Comparison of ENCODE assay signal across 33 cellular contexts in the genomic region with DNA sequence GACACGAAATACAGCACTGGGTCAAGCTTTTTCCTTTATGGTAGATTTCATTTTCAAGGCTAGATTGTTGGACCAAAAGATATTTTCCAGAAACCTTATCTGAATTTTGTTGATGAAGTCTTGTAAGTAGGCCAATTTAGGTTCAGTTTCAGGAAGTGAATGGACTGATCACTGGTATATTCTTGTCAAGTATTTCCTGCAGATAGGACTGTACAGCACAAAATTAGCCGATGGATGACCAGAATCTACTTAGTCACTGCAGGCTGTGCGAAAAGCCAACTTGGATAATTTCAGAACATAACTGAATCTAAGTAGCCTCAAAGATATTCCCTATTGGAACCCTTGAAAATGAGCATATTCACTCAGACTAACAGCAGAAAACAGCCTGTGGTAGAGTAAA.
DNase-seq lines count a peak whose midpoint lies in the region; ATAC-seq, FAIRE-seq and TF ChIP-seq lines count a peak whose summit lies in the region.
"Had no signal": no experiment of that assay in that cellular context is flagged by ENCODE, and none has a peak within 500 bp of the region (broad histone marks: within the 10 kb centered on the region; RNA-seq: fewer than 3 reads in every experiment).

No MANE protein-coding gene starts in this region.

- H2AK5ac ChIP-seq in mesendoderm (ENCODE audit: low read length) = no peak overlapping the region

- no peaks in the 10 kb centered on the region for H3K36me3 ChIP-seq in right lobe of liver
- peaks cover 0 to under 1% of the 10 kb centered on the region in 2 experiments; a peak in 1 of 5 replicates for H3K36me3 ChIP-seq in HepG2 (replicated peaks in 1 of 2; ENCODE audit: control insufficient read depth in 1 of 2, insufficient read depth in 2 of 2, low read length in 2 of 2)
- no peaks in the 10 kb centered on the region for H3K36me3 ChIP-seq in mesendoderm (ENCODE audit: control insufficient read depth, insufficient read depth, low read length)
- H3K36me3 ChIP-seq: breast epithelium, colonic mucosa, uterus had no signal

- intact Hi-C loops in right lobe of liver (cut with DNase I) (no loop called here), HepG2 (cut with micrococcal nuclease; ENCODE audit: unreplicated experiment) (no loop called here)

- H3K27ac ChIP-seq in right lobe of liver (no peak overlapping the region), HepG2 (ENCODE audit: extremely low read length, insufficient read depth, low read length) (no peak overlapping the region), mesendoderm (ENCODE audit: low read depth, low read length) (no peak overlapping the region)
- H3K27ac ChIP-seq: breast epithelium, colonic mucosa, epithelial cell of prostate, KMS-11, uterus, WERI-Rb-1 had no signal

- H3K4ac ChIP-seq in mesendoderm (ENCODE audit: low read depth, low read length) = no peak overlapping the region

- H3K9ac ChIP-seq in HepG2 (ENCODE audit: insufficient read depth, low read depth, low read length) = no peak overlapping the region
- no peak overlapping the region for H3K9ac ChIP-seq in mesendoderm (ENCODE audit: low read length)
- H3K9ac ChIP-seq: KMS-11 had no signal

- H3K79me1 ChIP-seq in mesendoderm (ENCODE audit: low read length) = no peaks in the 10 kb centered on the region

- no peaks in the 10 kb centered on the region for H3K9me3 ChIP-seq in right lobe of liver
- H3K9me3 ChIP-seq in HepG2 (ENCODE audit: low read length) = no peaks in the 10 kb centered on the region
- H3K9me3 ChIP-seq: breast epithelium, colonic mucosa, uterus had no signal

- H3K4me2 ChIP-seq in HepG2 (ENCODE audit: low read depth, low read length) = no peak overlapping the region
- H3K4me2 ChIP-seq in mesendoderm (ENCODE audit: low read length) = no peak overlapping the region
- H3K4me2 ChIP-seq: KMS-11 had no signal

- H4K20me1 ChIP-seq in HepG2 (ENCODE audit: insufficient read depth, low read length) = no peaks in the 10 kb centered on the region

- H3K4me1 ChIP-seq in right lobe of liver (no peaks in the 10 kb centered on the region), HepG2 (ENCODE audit: insufficient read depth, low read length) (no peaks in the 10 kb centered on the region), mesendoderm (ENCODE audit: control insufficient read depth, low read depth, low read length) (no peaks in the 10 kb centered on the region)
- H3K4me1 ChIP-seq: breast epithelium, colonic mucosa, uterus had no signal

- no peak for TF ChIP-seq RAD21 in HepG2 (CRISPR knock-in tag; IDR thresholded peaks at IDR 0.05)

- TF ChIP-seq EP300 in HepG2 (IDR thresholded peaks at IDR 0.05; ENCODE audit: low read depth in 2 of 2, low read length in 2 of 2) = no peak
- TF ChIP-seq EP300 in HepG2 (CRISPR knock-in tag; IDR thresholded peaks at IDR 0.05; ENCODE audit: borderline replicate concordance) = no peak

- DNase-seq in right lobe of liver (no peak), HepG2 (ENCODE audit: low spot score) (no peak), fibroblast of pulmonary artery (ENCODE audit: low read depth) (peak; percentile 81), omental fat pad (ENCODE audit: low spot score) (no peak), GM13976 (ENCODE audit: low spot score) (no peak), GDM1 (lab: John Stamatoyannopoulos, UW) (no peak), hippocampal formation (lab: John Stamatoyannopoulos, UW) (no peak), mesendoderm (no peak)
- DNase-seq: activated CD4-positive, alpha-beta T cell treated with anti-CD3 and anti-CD28 coated beads for 4 hours; activated naive CD4-positive, alpha-beta T cell treated with anti-CD3 and anti-CD28 coated beads, Interleukin-2, amount 50 U/mL, for 16 hours; activated T-cell treated with anti-CD3 and anti-CD28 coated beads for 4 hours; AML-193; CD4-positive, alpha-beta memory T cell; colonic mucosa; effector CD8-positive, alpha-beta T cell; EL; glutamatergic neuron; MM.1S; NCI-H1417; NCI-H2029 treated with DMSO at 0.1 percent for 48 hours; NCI-H226; NCI-H69; SHP77; small intestine; stimulated activated CD4-positive, alpha-beta T cell treated with anti-CD3 and anti-CD28 coated beads, Interleukin-1b, Interleukin-23, amount 100 ng/mL, for 48 hours; stimulated activated naive CD8-positive, alpha-beta T cell treated with anti-CD3 and anti-CD28 coated beads, Interleukin-15, Interleukin-2, amounts not matched to agents 100 U/mL and 50 U/mL, for 24 hours; uterus; WERI-Rb-1 had no signal

- no peaks in the 10 kb centered on the region for H3K27me3 ChIP-seq in right lobe of liver
- H3K27me3 ChIP-seq in HepG2 (ENCODE audit: control insufficient read depth in 1 of 2, insufficient read depth in 2 of 2, low read length in 2 of 2) = no peaks in the 10 kb centered on the region
- H3K27me3 ChIP-seq in mesendoderm (ENCODE audit: insufficient read depth, low read length, poor library complexity) = no peaks in the 10 kb centered on the region
- H3K27me3 ChIP-seq: breast epithelium, colonic mucosa, uterus had no signal

- H3K4me3 ChIP-seq in right lobe of liver (no peak overlapping the region), HepG2 (replicated peaks in 1 of 3; ENCODE audit: insufficient read depth in 1 of 3, low read depth in 2 of 3, low read length in 3 of 3) (no peak overlapping the region), fibroblast of pulmonary artery (replicated peaks; ENCODE audit: low read depth, low read length) (no peak overlapping the region), mesendoderm (ENCODE audit: low read length) (no peak overlapping the region)
- H3K4me3 ChIP-seq: breast epithelium, colonic mucosa, lung, uterus had no signal

- H3K18ac ChIP-seq in mesendoderm (ENCODE audit: low read length) = no peak overlapping the region

- in situ Hi-C loops in HepG2 (cut with HindIII; ENCODE audit: extremely low pct_ligation_motif_present, low pct_unique_long_range_greater_than_20kb) (no loop called here), GM13976 (cut with MboI; ENCODE audit: low sequenced_read_pairs, unreplicated experiment) (no loop called here)

- no peak overlapping the region for H3K56ac ChIP-seq in mesendoderm (ENCODE audit: low read length)

- no peak overlapping the region for H3K23ac ChIP-seq in mesendoderm (ENCODE audit: low read length)

- no peak overlapping the region for H2AFZ ChIP-seq in HepG2 (ENCODE audit: low read length)

- H2BK120ac ChIP-seq in mesendoderm (ENCODE audit: low read depth, low read length) = no peak overlapping the region

- TF ChIP-seq POLR2A in right lobe of liver (IDR thresholded peaks at IDR 0.05) (no peak), HepG2 (IDR thresholded peaks at IDR 0.05; ENCODE audit: insufficient read depth in 1 of 2, low read depth in 2 of 2, low read length in 2 of 2) (no peak)

- ATAC-seq in right lobe of liver = peak in 3 of 4 donors; percentile 36 to 56 (median 39)
- ATAC-seq in HepG2 = no peak
- peak; percentile 51 for ATAC-seq in omental fat pad (ENCODE audit: low FRiP score)
- ATAC-seq: stimulated activated naive CD8-positive, alpha-beta T cell treated with anti-CD3 and anti-CD28 coated beads, Interleukin-15, Interleukin-2, amounts not matched to agents 100 U/mL and 50 U/mL, for 24 hours had no signal

- no peak overlapping the region for H4K5ac ChIP-seq in mesendoderm (ENCODE audit: low read length)

- no peak overlapping the region for H2BK5ac ChIP-seq in mesendoderm (ENCODE audit: low read length)

- H2BK15ac ChIP-seq in mesendoderm (replicated peaks; ENCODE audit: low read depth) = no peak overlapping the region

- H3K79me2 ChIP-seq in HepG2 (ENCODE audit: insufficient read depth, low read length) = no peaks in the 10 kb centered on the region
- H3K79me2 ChIP-seq in mesendoderm (ENCODE audit: control insufficient read depth, insufficient read depth, low read length) = no peaks in the 10 kb centered on the region

- FAIRE-seq in HepG2 (lab: Jason Lieb, UNC) = no peak
- FAIRE-seq: H1, small intestine had no signal

- WGBS in right lobe of liver (ENCODE audit: insufficient coverage, low coverage, low lambda C conversion rate, missing lambda C conversion rate) = 40% methylated on average over 3 of the region's 3 CpGs
- WGBS in HepG2 (ENCODE audit: low lambda C conversion rate) = 96% methylated on average over 3 of the region's 3 CpGs
- WGBS in mesendoderm (ENCODE audit: extremely low coverage, insufficient coverage, low lambda C conversion rate) = no CpG with 5 or more reads among the region's 3 CpGs

- POLR2A ChIA-PET in HepG2 (lab: Yijun Ruan, JAX) = no interaction called here

- CTCF ChIA-PET in HepG2 (lab: Yijun Ruan, JAX; ENCODE audit: low intra/inter-chr PET ratio, low total read pairs) = no interaction called here

- no peak for TF ChIP-seq CTCF in right lobe of liver (IDR thresholded peaks at IDR 0.05)
- TF ChIP-seq CTCF in HepG2 (CRISPR knock-in tag; IDR thresholded peaks at IDR 0.05) = no peak
- TF ChIP-seq CTCF in fibroblast of pulmonary artery (IDR thresholded peaks at IDR 0.05; ENCODE audit: low read length, missing control alignments) = no peak
- TF ChIP-seq CTCF in omental fat pad (IDR thresholded peaks at IDR 0.05) = no peak
- TF ChIP-seq CTCF in GM13976 (IDR thresholded peaks at IDR 0.05; ENCODE audit: borderline replicate concordance, control extremely low read depth, extremely low read depth, insufficient read depth, missing control alignments) = no peak

- no peak overlapping the region for H4K8ac ChIP-seq in mesendoderm (ENCODE audit: low read depth, low read length)

- no TSS peak for BruUV-seq in HepG2 (replicated peaks; lab: Mats Ljungman, UMichigan)

TF ChIP-seq in HepG2, 621 proteins besides CTCF, POLR2A, EP300 and RAD21 (continues in another document):
- no peak for TF ChIP-seq FIP1L1 (IDR thresholded peaks at IDR 0.05; ENCODE audit: borderline replicate concordance, insufficient read depth, low read depth, low read length)
- TF ChIP-seq SRSF4 (IDR thresholded peaks at IDR 0.05; ENCODE audit: low read depth, low read length, poor library complexity, severe bottlenecking) = no peak
- no peak for TF ChIP-seq ZZZ3 (CRISPR knock-in tag; IDR thresholded peaks at IDR 0.05; ENCODE audit: borderline replicate concordance)
- TF ChIP-seq ETV6 (CRISPR knock-in tag; conservative IDR thresholded peaks at IDR 0.05) = no peak
- no peak for TF ChIP-seq ZNF431 (CRISPR knock-in tag; IDR thresholded peaks at IDR 0.05; ENCODE audit: borderline replicate concordance, low read depth)
- no peak for TF ChIP-seq ZC3H13 (CRISPR knock-in tag; IDR thresholded peaks at IDR 0.05)
- TF ChIP-seq, protein P1, sequence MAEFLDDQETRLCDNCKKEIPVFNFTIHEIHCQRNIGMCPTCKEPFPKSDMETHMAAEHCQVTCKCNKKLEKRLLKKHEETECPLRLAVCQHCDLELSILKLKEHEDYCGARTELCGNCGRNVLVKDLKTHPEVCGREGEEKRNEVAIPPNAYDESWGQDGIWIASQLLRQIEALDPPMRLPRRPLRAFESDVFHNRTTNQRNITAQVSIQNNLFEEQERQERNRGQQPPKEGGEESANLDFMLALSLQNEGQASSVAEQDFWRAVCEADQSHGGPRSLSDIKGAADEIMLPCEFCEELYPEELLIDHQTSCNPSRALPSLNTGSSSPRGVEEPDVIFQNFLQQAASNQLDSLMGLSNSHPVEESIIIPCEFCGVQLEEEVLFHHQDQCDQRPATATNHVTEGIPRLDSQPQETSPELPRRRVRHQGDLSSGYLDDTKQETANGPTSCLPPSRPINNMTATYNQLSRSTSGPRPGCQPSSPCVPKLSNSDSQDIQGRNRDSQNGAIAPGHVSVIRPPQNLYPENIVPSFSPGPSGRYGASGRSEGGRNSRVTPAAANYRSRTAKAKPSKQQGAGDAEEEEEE (CRISPR knock-in tag; IDR thresholded peaks at IDR 0.05; ENCODE audit: borderline replicate concordance) = no peak
